Comparison of ENCODE assay signal across 28 cellular contexts in the genomic region with DNA sequence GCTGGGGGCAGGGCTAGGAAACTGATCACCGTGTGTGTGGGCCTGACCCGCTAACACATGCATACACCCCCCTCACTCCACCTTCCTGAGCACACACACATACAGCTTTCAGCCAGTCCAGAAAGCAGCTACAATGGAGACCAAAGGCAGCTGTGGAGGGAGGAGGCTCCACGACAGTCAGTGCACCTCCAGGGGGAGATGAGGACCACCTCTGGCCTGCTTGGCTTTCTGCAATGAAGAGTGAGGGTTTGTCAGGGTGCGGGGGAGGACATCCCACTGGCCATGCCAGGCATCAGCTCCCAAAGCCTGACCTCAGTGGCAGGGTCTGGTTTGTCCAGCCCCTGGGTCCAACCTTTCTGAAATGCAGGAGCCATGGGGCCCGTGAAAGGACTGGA. TPM values are rescaled to one million over a fixed set of nuclear protein-coding genes. Genes with fewer than 3 reads are reported as not detected.
A peak's percentile ranks its signal among the peaks of the same experiment; 100 is the strongest.
DNase-seq lines count a peak whose midpoint lies in the region; ATAC-seq and TF ChIP-seq lines count a peak whose summit lies in the region.
"Had no signal": no experiment of that assay in that cellular context is flagged by ENCODE, and none has a peak within 500 bp of the region (broad histone marks: within the 10 kb centered on the region; RNA-seq: fewer than 3 reads in every experiment).

No MANE protein-coding gene starts in this region.

- no peak overlapping the region for H2AFZ ChIP-seq in HCT116 (ENCODE audit: low read depth, low read length, poor library complexity, severe bottlenecking)

- H3K9ac ChIP-seq in HCT116 (ENCODE audit: low read length) = no peak overlapping the region
- no peak overlapping the region for H3K9ac ChIP-seq in endodermal cell (ENCODE audit: extremely low read depth, low read length, poor library complexity, severe bottlenecking)

- RAD21 ChIA-PET in HCT116 (lab: Charles Lee; ENCODE audit: low non-redundant PET in 1 of 2, low total read pairs in 2 of 2, uncharacterized antibody in 2 of 2, unreplicated experiment in 2 of 2) = no interaction called here

- H3K36me3 Mint-ChIP-seq in endodermal cell (ENCODE audit: low read depth) (no peaks in the 10 kb centered on the region), immature natural killer cell (no peaks in the 10 kb centered on the region)
- H3K36me3 Mint-ChIP-seq in activated T-helper 17 cell treated with anti-CD3 and anti-CD28 coated beads, Interleukin-2, amount 50 U/mL, for 72 hours (ENCODE audit: low read depth) = no peaks in the 10 kb centered on the region
- H3K36me3 Mint-ChIP-seq: activated naive CD4-positive, alpha-beta T cell treated with anti-CD3 and anti-CD28 coated beads, Interleukin-2, amount 50 U/mL, for 24 hours; CD8-positive, alpha-beta T cell; mesothelial cell of epicardium; naive thymus-derived CD4-positive, alpha-beta T cell had no signal

- DNase-seq in NCI-H1092 treated with DMSO at 0.1 percent for 48 hours (lab: John Stamatoyannopoulos, UW) (peak; percentile 67), NCI-H1092 (lab: John Stamatoyannopoulos, UW) (no peak), HCT116 (ENCODE audit: low read depth, low spot score) (no peak), endodermal cell (no peak), psoas muscle (no peak), immature natural killer cell (no peak), SK-N-DZ (ENCODE audit: low spot score) (no peak)
- DNase-seq: 8988T; activated CD4-positive, alpha-beta T cell treated with anti-CD3 and anti-CD28 coated beads, Interleukin-2, amount 10 ng/mL, durations not matched to agents 24 days and 14 days; AML-193; CD8-positive, alpha-beta T cell; central memory CD4-positive, alpha-beta T cell; KG1; naive thymus-derived CD4-positive, alpha-beta T cell; ovary; right lobe of liver; stomach; transverse colon; WERI-Rb-1 had no signal

- H3K4me3 ChIP-seq in HCT116 (replicated peaks in 1 of 2; ENCODE audit: low read depth in 1 of 2, low read length in 2 of 2) (no peak overlapping the region), endodermal cell (ENCODE audit: low read length) (no peak overlapping the region), psoas muscle (no peak overlapping the region)
- H3K4me3 ChIP-seq: ascending aorta, ovary, right lobe of liver, stomach, transverse colon had no signal

- POLR2A ChIA-PET in HCT116 (lab: Charles Lee) = no interaction called here

- no peak overlapping the region for H3K4me3 Mint-ChIP-seq in endodermal cell
- H3K4me3 Mint-ChIP-seq in activated T-helper 17 cell treated with anti-CD3 and anti-CD28 coated beads, Interleukin-2, amount 50 U/mL, for 72 hours = no peak overlapping the region
- no peak overlapping the region for H3K4me3 Mint-ChIP-seq in immature natural killer cell
- H3K4me3 Mint-ChIP-seq: activated CD4-positive, alpha-beta T cell treated with anti-CD3 and anti-CD28 coated beads, Interleukin-2, amount 10 ng/mL, durations not matched to agents 24 days and 14 days; activated naive CD4-positive, alpha-beta T cell treated with anti-CD3 and anti-CD28 coated beads, Interleukin-2, amount 50 U/mL, for 24 hours; activated T-helper 1 cell treated with anti-CD3 and anti-CD28 coated beads, Interleukin-12 subunit alpha, Interleukin-12 subunit beta, Interleukin-2, Interleukin-4 antibody, amounts not matched to agents 30 ng/mL and 10 ng/mL and 1 ng/mL, durations not matched to agents 14 hours and 24 hours and 36 hours; CD8-positive, alpha-beta T cell; mesothelial cell of epicardium; naive thymus-derived CD4-positive, alpha-beta T cell had no signal

- no peaks in the 10 kb centered on the region for H3K9me3 ChIP-seq in HCT116 (ENCODE audit: control insufficient read depth in 1 of 2, insufficient read depth in 1 of 2, low read depth in 1 of 2, low read length in 2 of 2)
- no peaks in the 10 kb centered on the region for H3K9me3 ChIP-seq in endodermal cell (ENCODE audit: control insufficient read depth, low read length)
- H3K9me3 ChIP-seq in psoas muscle = no peaks in the 10 kb centered on the region
- H3K9me3 ChIP-seq: ascending aorta, ovary, right lobe of liver, stomach, transverse colon had no signal

- TF ChIP-seq POLR2A in HCT116 (IDR thresholded peaks at IDR 0.05; ENCODE audit: borderline replicate concordance, extremely low read depth, insufficient read depth, insufficient read length) = no peak

- H3K4me2 ChIP-seq in HCT116 (ENCODE audit: low read length) = peak overlapping the region; percentile 32

- no peaks in the 10 kb centered on the region for H3K9me2 ChIP-seq in HCT116 (ENCODE audit: insufficient read depth)

- H4K20me1 ChIP-seq in HCT116 (ENCODE audit: insufficient read depth) = no peaks in the 10 kb centered on the region

- H3K36me3 ChIP-seq in HCT116 (ENCODE audit: control insufficient read depth in 1 of 2, insufficient read depth in 2 of 2, low read length in 2 of 2) (no peaks in the 10 kb centered on the region), endodermal cell (ENCODE audit: control insufficient read depth, insufficient read depth, low read length) (no peaks in the 10 kb centered on the region), psoas muscle (ENCODE audit: insufficient read depth in 1 of 2, low read depth in 1 of 2) (no peaks in the 10 kb centered on the region)
- H3K36me3 ChIP-seq: ascending aorta, ovary, right lobe of liver, stomach, transverse colon, WERI-Rb-1 had no signal

- WGBS in endodermal cell (ENCODE audit: insufficient coverage in 1 of 2, insufficient read length in 1 of 2), 2 experiments = 80 to 85% methylated on average over 2 to 5 of the region's 5 CpGs
- 55 to 60% (median 55%) methylated on average over 5 of the region's 5 CpGs for WGBS in psoas muscle, 3 donors

- H3K27me3 ChIP-seq in HCT116 (ENCODE audit: insufficient read depth, low read length) (no peaks in the 10 kb centered on the region), endodermal cell (ENCODE audit: control insufficient read depth, insufficient read depth, low read length, poor library complexity, severe bottlenecking) (no peaks in the 10 kb centered on the region), psoas muscle (ENCODE audit: insufficient read depth in 3 of 3, low read length in 2 of 3) (peaks cover 0 to 26% (median 2%) of the 10 kb centered on the region in 3 donors)
- H3K27me3 ChIP-seq: ascending aorta, ovary, right lobe of liver, transverse colon had no signal

- no peak for TF ChIP-seq RAD21 in HCT116 (IDR thresholded peaks at IDR 0.05; ENCODE audit: low read depth)

- BruUV-seq in HCT116 (replicated peaks; lab: Mats Ljungman, UMichigan) = no TSS peak

- H3K27ac ChIP-seq in HCT116 (ENCODE audit: low read depth, low read length) (no peak overlapping the region), endodermal cell (ENCODE audit: low read depth, low read length) (no peak overlapping the region), psoas muscle (peak overlapping the region; percentile 16)
- H3K27ac ChIP-seq: ascending aorta, ovary, right lobe of liver, stomach, transverse colon had no signal

- H3K27ac Mint-ChIP-seq in endodermal cell (peak overlapping the region; percentile 14), immature natural killer cell (peak overlapping the region in 1 of 6 donors; percentile 35)
- H3K27ac Mint-ChIP-seq in activated T-helper 17 cell treated with anti-CD3 and anti-CD28 coated beads, Interleukin-2, amount 50 U/mL, for 72 hours = no peak overlapping the region
- H3K27ac Mint-ChIP-seq: activated CD4-positive, alpha-beta T cell treated with anti-CD3 and anti-CD28 coated beads, Interleukin-2, amount 10 ng/mL, durations not matched to agents 24 days and 14 days; activated naive CD4-positive, alpha-beta T cell treated with anti-CD3 and anti-CD28 coated beads, Interleukin-2, amount 50 U/mL, for 24 hours; activated T-helper 1 cell treated with anti-CD3 and anti-CD28 coated beads, Interleukin-12 subunit alpha, Interleukin-12 subunit beta, Interleukin-2, Interleukin-4 antibody, amounts not matched to agents 30 ng/mL and 10 ng/mL and 1 ng/mL, durations not matched to agents 14 hours and 24 hours and 36 hours; CD8-positive, alpha-beta T cell; mesothelial cell of epicardium; naive thymus-derived CD4-positive, alpha-beta T cell had no signal

- no peak for TF ChIP-seq CTCF in HCT116 (IDR thresholded peaks at IDR 0.05 in 2 of 3, conservative IDR thresholded peaks at IDR 0.05 in 1 of 3; ENCODE audit: borderline replicate concordance in 1 of 3, insufficient read depth in 1 of 3, low read depth in 2 of 3, low read length in 2 of 3)
- TF ChIP-seq CTCF in endodermal cell (conservative IDR thresholded peaks at IDR 0.05) = peak; percentile 56
- no peak for TF ChIP-seq CTCF in psoas muscle (IDR thresholded peaks at IDR 0.05)

- H3K4me1 ChIP-seq in HCT116 (ENCODE audit: control insufficient read depth in 1 of 2, insufficient read depth in 2 of 2, low read length in 2 of 2) = peaks cover 9 to 55% of the 10 kb centered on the region in 2 experiments; a peak in 3 of 4 replicates
- peaks cover 7% of the 10 kb centered on the region for H3K4me1 ChIP-seq in endodermal cell (ENCODE audit: control insufficient read depth, insufficient read depth, low read length)
- H3K4me1 ChIP-seq in psoas muscle = peaks cover 9% of the 10 kb centered on the region

- ATAC-seq in HCT116 (no peak), psoas muscle (no peak)
- no peak for ATAC-seq in activated T-helper 17 cell treated with anti-CD3 and anti-CD28 coated beads, Interleukin-2, amount 50 U/mL, for 72 hours (replicated peaks)
- ATAC-seq: CD8-positive, alpha-beta T cell; left lobe of liver; naive thymus-derived CD4-positive, alpha-beta T cell had no signal

- CTCF ChIA-PET in HCT116 (lab: Charles Lee) = no interaction called here

- peaks cover 3% of the 10 kb centered on the region for H3K27me3 Mint-ChIP-seq in endodermal cell (ENCODE audit: insufficient read depth)
- peaks cover 15% of the 10 kb centered on the region for H3K27me3 Mint-ChIP-seq in activated T-helper 17 cell treated with anti-CD3 and anti-CD28 coated beads, Interleukin-2, amount 50 U/mL, for 72 hours
- peaks cover 0 to 7% (median 4%) of the 10 kb centered on the region in 3 donors for H3K27me3 Mint-ChIP-seq in immature natural killer cell (ENCODE audit: low read depth in 3 of 3)
- H3K27me3 Mint-ChIP-seq: activated CD4-positive, alpha-beta T cell treated with anti-CD3 and anti-CD28 coated beads, Interleukin-2, amount 10 ng/mL, durations not matched to agents 24 days and 14 days had no signal

- no peaks in the 10 kb centered on the region for H3K9me3 Mint-ChIP-seq in endodermal cell
- H3K9me3 Mint-ChIP-seq in activated T-helper 17 cell treated with anti-CD3 and anti-CD28 coated beads, Interleukin-2, amount 50 U/mL, for 72 hours = no peaks in the 10 kb centered on the region
- H3K9me3 Mint-ChIP-seq in immature natural killer cell = no peaks in the 10 kb centered on the region
- H3K9me3 Mint-ChIP-seq: activated CD4-positive, alpha-beta T cell treated with anti-CD3 and anti-CD28 coated beads, Interleukin-2, amount 10 ng/mL, durations not matched to agents 24 days and 14 days; activated naive CD4-positive, alpha-beta T cell treated with anti-CD3 and anti-CD28 coated beads, Interleukin-2, amount 50 U/mL, for 24 hours; activated T-helper 1 cell treated with anti-CD3 and anti-CD28 coated beads, Interleukin-12 subunit alpha, Interleukin-12 subunit beta, Interleukin-2, Interleukin-4 antibody, amounts not matched to agents 30 ng/mL and 10 ng/mL and 1 ng/mL, durations not matched to agents 14 hours and 24 hours and 36 hours; CD8-positive, alpha-beta T cell; mesothelial cell of epicardium; naive thymus-derived CD4-positive, alpha-beta T cell had no signal

- H3K4me1 Mint-ChIP-seq in endodermal cell (peaks cover 20% of the 10 kb centered on the region), immature natural killer cell (peaks cover 13 to 24% of the 10 kb centered on the region in 2 donors)
- peaks cover 6% of the 10 kb centered on the region for H3K4me1 Mint-ChIP-seq in activated T-helper 17 cell treated with anti-CD3 and anti-CD28 coated beads, Interleukin-2, amount 50 U/mL, for 72 hours
- H3K4me1 Mint-ChIP-seq: activated naive CD4-positive, alpha-beta T cell treated with anti-CD3 and anti-CD28 coated beads, Interleukin-2, amount 50 U/mL, for 24 hours had no signal

- no peaks in the 10 kb centered on the region for H3K79me2 ChIP-seq in HCT116 (ENCODE audit: insufficient read depth, low read length)

- intact Hi-C loops in HCT116 (cut with micrococcal nuclease) (no loop called here), psoas muscle (cut with DNase I) (no loop called here)

RNA-seq across cellular contexts. Expression of gene SLC6A12, which starts 35.2 kb away (rescaled TPM):
- total RNA-seq in HCT116 (2021; ENCODE audit: unreplicated experiment) = 0.64 TPM
- 0.07 and 0.30 TPM in 2 replicates for polyA plus RNA-seq in HCT116 (2012)
- 1 to 10 TPM in 1 of 2 donors, under 1 TPM in 1; 0.58 to 1.3 TPM for total RNA-seq in endodermal cell
- 0.43 TPM for polyA plus RNA-seq in endodermal cell (2013, experiment 1 of 2)
- polyA plus RNA-seq in endodermal cell (2013, experiment 2 of 2) = not detected
- under 1 TPM; 0.30 to 0.90 (median 0.58) TPM for total RNA-seq in psoas muscle
- under 1 TPM; 0.07 to 0.30 (median 0.07) TPM for polyA plus RNA-seq in psoas muscle
- total RNA-seq in activated T-helper 17 cell treated with anti-CD3 and anti-CD28 coated beads, Interleukin-2, amount 50 U/mL, for 72 hours = not detected
- polyA plus RNA-seq in immature natural killer cell = under 1 TPM in 1 of 3 donors, not detected in 2; 0.59 TPM
- polyA plus RNA-seq in SK-N-DZ (2014; cell fraction: cytosol; rRNA removed) = 0.16 and 0.27 TPM in 2 replicates
- polyA plus RNA-seq in SK-N-DZ (2014; cell fraction: nucleus; rRNA removed) = not detected in 2 replicates
- total RNA-seq: activated CD4-positive, alpha-beta T cell treated with anti-CD3 and anti-CD28 coated beads, Interleukin-2, amount 10 ng/mL, durations not matched to agents 24 days and 14 days; activated T-helper 1 cell treated with anti-CD3 and anti-CD28 coated beads, Interleukin-12 subunit alpha, Interleukin-12 subunit beta, Interleukin-2, Interleukin-4 antibody, amounts not matched to agents 30 ng/mL and 10 ng/mL and 1 ng/mL, durations not matched to agents 14 hours and 24 hours and 36 hours; CD8-positive, alpha-beta T cell; endothelial cell of umbilical vein; HT-29; OCI-LY7 had no signal
- polyA plus RNA-seq: endothelial cell of umbilical vein; naive thymus-derived CD4-positive, alpha-beta T cell had no signal
